Comparison of ENCODE assay signal across 2 cellular contexts in genomic region chr2:69766014-69766413, GRCh38.
TF ChIP-seq lines count a peak whose summit lies in the region.

No MANE protein-coding gene starts in this region.

TF ChIP-seq in HCT116, 20 proteins besides CTCF, POLR2A, EP300 and RAD21 (continued from another document):
- TF ChIP-seq SP1 (IDR thresholded peaks at IDR 0.05; ENCODE audit: low read depth), result 0 out of 2 replicates have a peak, but pooled peaks have one; percentile 11
- TF ChIP-seq MAX (IDR thresholded peaks at IDR 0.05), result no peak

TF ChIP-seq in GM12878, 131 proteins besides CTCF, POLR2A, EP300 and RAD21 (continued from another document):
- TF ChIP-seq RUNX3 (IDR thresholded peaks at IDR 0.05; ENCODE audit: low read length) (peak; percentile 74), EGR1 (IDR thresholded peaks at IDR 0.05; ENCODE audit: borderline replicate concordance in 1 of 2, low read depth in 2 of 2, low read length in 2 of 2) (no peak)
TF ChIP-seq in GM12878: peak in this region for 1.
